ENCODE assay signal across 9 cellular contexts in the genomic region with DNA sequence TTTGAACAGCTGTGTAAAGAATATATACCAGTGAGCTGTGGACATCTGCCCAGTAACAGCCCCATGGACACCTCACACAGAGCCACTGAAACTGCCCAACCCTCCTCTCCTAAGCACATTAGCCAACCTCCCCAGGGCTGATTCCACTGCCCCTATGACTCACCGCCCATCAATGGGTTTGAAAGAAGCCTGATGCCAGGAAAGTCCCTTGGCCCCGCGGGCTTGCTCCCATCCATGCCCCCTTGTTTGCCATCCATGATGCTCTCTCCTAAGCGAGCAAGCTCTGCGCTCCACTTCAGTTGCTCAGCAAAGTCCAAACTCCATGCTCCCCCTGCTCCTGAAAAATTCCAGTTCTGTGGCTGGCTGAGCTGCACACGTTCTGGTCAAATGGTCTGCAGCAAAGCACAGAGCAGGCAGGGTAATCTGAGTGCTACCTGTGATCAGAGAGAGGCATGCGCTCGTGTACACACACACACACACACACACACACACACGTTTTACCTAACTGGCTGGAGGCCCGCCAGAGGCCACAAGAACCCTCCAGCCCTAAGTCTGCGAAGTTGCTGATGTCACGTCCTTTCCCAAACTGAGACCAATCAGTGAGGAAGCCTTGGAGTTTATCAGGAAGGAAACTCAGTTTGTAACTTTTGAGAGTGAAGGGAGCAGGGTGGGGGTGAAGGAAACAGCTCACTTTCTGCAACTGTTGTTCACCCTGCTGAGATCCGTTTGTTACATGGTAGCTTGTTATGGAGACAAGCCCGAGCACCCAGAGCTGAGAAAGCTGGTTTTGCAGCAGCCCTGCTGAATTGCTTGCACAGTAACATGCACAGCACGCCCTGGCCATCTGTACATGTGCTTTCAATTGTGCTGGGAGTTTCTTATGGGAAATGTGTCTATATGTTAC. TPM values are rescaled to one million over a fixed set of nuclear protein-coding genes. Genes with fewer than 3 reads are reported as not detected.
DNase-seq lines count a peak whose midpoint lies in the region; ATAC-seq, FAIRE-seq and TF ChIP-seq lines count a peak whose summit lies in the region.
"Had no signal": no experiment of that assay in that cellular context is flagged by ENCODE, and none has a peak within 500 bp of the region (broad histone marks: within the 10 kb centered on the region; RNA-seq: fewer than 3 reads in every experiment).

A gene with protein sequence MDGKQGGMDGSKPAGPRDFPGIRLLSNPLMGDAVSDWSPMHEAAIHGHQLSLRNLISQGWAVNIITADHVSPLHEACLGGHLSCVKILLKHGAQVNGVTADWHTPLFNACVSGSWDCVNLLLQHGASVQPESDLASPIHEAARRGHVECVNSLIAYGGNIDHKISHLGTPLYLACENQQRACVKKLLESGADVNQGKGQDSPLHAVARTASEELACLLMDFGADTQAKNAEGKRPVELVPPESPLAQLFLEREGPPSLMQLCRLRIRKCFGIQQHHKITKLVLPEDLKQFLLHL (minus strand): TSS at position 466 of the 904 bp plus-strand sequence. CDS start 209 bp downstream, at position 257.

- ATAC-seq in GM21576 (IDR thresholded peaks at IDR 0.05; ENCODE audit: unreplicated experiment) (no peak), HG02642 (IDR thresholded peaks at IDR 0.05; ENCODE audit: poor library complexity, unreplicated experiment) (no peak)

- H3K4me1 ChIP-seq in Peyer's patch (no peaks in the 10 kb centered on the region), liver (ENCODE audit: control insufficient read depth in 4 of 4, insufficient read depth in 4 of 4, low read length in 3 of 4) (peaks cover 4 to 15% (median 9%) of the 10 kb centered on the region in 4 donors)

- H3K27me3 ChIP-seq in Peyer's patch (no peaks in the 10 kb centered on the region), bronchial epithelial cell (ENCODE audit: control insufficient read depth, insufficient read depth, low read length) (no peaks in the 10 kb centered on the region), liver (ENCODE audit: control insufficient read depth in 4 of 4, insufficient read depth in 4 of 4, low read length in 3 of 4) (no peaks in the 10 kb centered on the region)

- TF ChIP-seq CTCF in Peyer's patch (IDR thresholded peaks at IDR 0.05) (no peak), bronchial epithelial cell (IDR thresholded peaks at IDR 0.05; ENCODE audit: insufficient read depth, low read length, severe bottlenecking) (no peak), liver (IDR thresholded peaks at IDR 0.05; ENCODE audit: low read depth, low read length, missing input control) (no peak)

- H3K9ac ChIP-seq in liver (ENCODE audit: low read depth in 1 of 2, low read length in 2 of 2), result peak within 1 kb of the TSS; percentile 47 to 75

- H3K4me3 ChIP-seq in Peyer's patch (no peak within 1 kb of the TSS), bronchial epithelial cell (ENCODE audit: low read depth, low read length) (no peak within 1 kb of the TSS), liver (ENCODE audit: low read depth in 1 of 3, low read length in 3 of 3) (peak within 1 kb of the TSS in 1 of 3 donors; percentile 23)
- H3K4me3 ChIP-seq: SK-N-MC had no signal

- H3K27ac ChIP-seq in Peyer's patch, result peak within 1 kb of the TSS in 1 of 4 donors; percentile 13
- peak within 1 kb of the TSS; percentile 85 to 88 for H3K27ac ChIP-seq in liver (ENCODE audit: low read depth in 1 of 2, low read length in 2 of 2)
- H3K27ac ChIP-seq: SK-N-MC had no signal

- peak; percentile 28 to 31 for TF ChIP-seq RAD21 in liver (IDR thresholded peaks at IDR 0.05)

- H3K9me3 ChIP-seq in Peyer's patch (no peaks in the 10 kb centered on the region), liver (ENCODE audit: control insufficient read depth in 4 of 4, low read length in 3 of 4) (no peaks in the 10 kb centered on the region)

- TF ChIP-seq POLR2A in Peyer's patch (IDR thresholded peaks at IDR 0.05), result no peak

- H3K36me3 ChIP-seq in Peyer's patch (no peaks in the 10 kb centered on the region), bronchial epithelial cell (ENCODE audit: control insufficient read depth, insufficient read depth, low read length) (no peaks in the 10 kb centered on the region), liver (ENCODE audit: control insufficient read depth in 4 of 4, insufficient read depth in 3 of 4, low read depth in 1 of 4, low read length in 3 of 4) (peaks cover 0 to 2% (median 0%) of the 10 kb centered on the region in 4 donors)

- peak; percentile 86 for FAIRE-seq in bronchial epithelial cell (lab: Jason Lieb, UNC)

- DNase-seq in DMS53 (lab: John Stamatoyannopoulos, UW), result peak; percentile 81
- peak; percentile 83 for DNase-seq in H4 (ENCODE audit: low spot score)
- DNase-seq in Peyer's patch, result peak in 2 of 3 donors; percentile 43 to 50
- DNase-seq in bronchial epithelial cell (ENCODE audit: low read depth), result peak; percentile 84
- DNase-seq in SIG-M5 (lab: John Stamatoyannopoulos, UW), result no peak

- WGBS in liver, result 6% methylated on average over 15 of the region's 15 CpGs

TF ChIP-seq in liver, 16 proteins besides CTCF, POLR2A, EP300 and RAD21:
- no peak for TF ChIP-seq EGR1 (IDR thresholded peaks at IDR 0.05; ENCODE audit: low read depth in 2 of 2)
- TF ChIP-seq FOXA1 (IDR thresholded peaks at IDR 0.05), result no peak
- TF ChIP-seq ZBTB33 (IDR thresholded peaks at IDR 0.05), result peak; percentile 57
- peak; percentile 59 for TF ChIP-seq REST (IDR thresholded peaks at IDR 0.05)
- TF ChIP-seq TAF1 (conservative IDR thresholded peaks at IDR 0.05), result peak; percentile 21
- TF ChIP-seq NR2F2 (IDR thresholded peaks at IDR 0.05), result no peak
- TF ChIP-seq JUND (IDR thresholded peaks at IDR 0.05), result peak; percentile 92 to 96
- TF ChIP-seq HNF4G (IDR thresholded peaks at IDR 0.05), result peak; percentile 46
- peak; percentile 79 to 81 for TF ChIP-seq HNF4A (conservative IDR thresholded peaks at IDR 0.05)
- peak; percentile 81 for TF ChIP-seq YY1 (IDR thresholded peaks at IDR 0.05)
- peak; percentile 87 for TF ChIP-seq SP1 (IDR thresholded peaks at IDR 0.05)
- no peak for TF ChIP-seq FOXA2 (IDR thresholded peaks at IDR 0.05)
- peak; percentile 56 for TF ChIP-seq MAX (IDR thresholded peaks at IDR 0.05)
- peak; percentile 79 to 92 for TF ChIP-seq RXRA (IDR thresholded peaks at IDR 0.05)
- TF ChIP-seq GABPA (IDR thresholded peaks at IDR 0.05 in 1 of 2, conservative IDR thresholded peaks at IDR 0.05 in 1 of 2), result peak in 1 of 2 donors; percentile 38
- TF ChIP-seq ATF3 (IDR thresholded peaks at IDR 0.05), result peak; percentile 84

RNA-seq across cellular contexts. Expression of the gene that starts here (rescaled TPM):
- 16.1 and 17.5 TPM in 2 replicates for total RNA-seq in H4 (2014; rRNA removed; shearing (Covaris generic))
- total RNA-seq in Peyer's patch (1 to 10 TPM in 2 of 4 donors, not detected in 2; 1.1 to 2.1 TPM), bronchial epithelial cell (not detected in 2 replicates), liver (10 to 100 TPM in 1 of 2 donors, 1 to 10 TPM in 1; 2.8 to 11.3 TPM)
- polyA plus RNA-seq in liver, result 1 to 10 TPM; 2.4 to 3.1 TPM

Comparison
In these comparisons a context has a peak if more than half of its experiments do, and no peak if none do; other contexts are left out.
1. Peak in DNase-seq in bronchial epithelial cell; RNA of the gene not detected or under 1 TPM.